ENCODE assay signal across 18 cellular contexts in the genomic region with DNA sequence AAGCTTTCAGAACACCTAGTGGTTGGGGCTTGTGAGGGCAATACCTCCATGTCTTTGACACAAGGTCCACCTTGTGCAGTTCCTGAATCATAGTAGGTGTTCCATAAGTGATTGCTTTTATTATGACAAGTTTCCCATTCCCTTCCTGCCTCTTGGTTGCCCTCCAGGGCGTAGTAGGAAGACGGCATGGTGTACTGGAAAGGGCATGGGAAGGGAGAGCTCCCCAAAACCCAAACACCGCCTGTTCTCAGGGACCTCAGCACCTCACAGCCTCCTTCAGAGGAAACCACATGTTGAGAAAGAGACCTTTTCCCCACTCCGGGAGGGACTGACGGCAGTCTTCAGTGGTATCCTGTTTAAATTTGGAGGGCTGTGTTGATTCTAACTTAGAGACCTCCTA. TPM values are rescaled to one million over a fixed set of nuclear protein-coding genes. Genes with fewer than 3 reads are reported as not detected.
A peak's percentile ranks its signal among the peaks of the same experiment; 100 is the strongest.
DNase-seq lines count a peak whose midpoint lies in the region; ATAC-seq and TF ChIP-seq lines count a peak whose summit lies in the region.
"Had no signal": no experiment of that assay in that cellular context is flagged by ENCODE, and none has a peak within 500 bp of the region (broad histone marks: within the 10 kb centered on the region; RNA-seq: fewer than 3 reads in every experiment).

No MANE protein-coding gene starts in this region.

- peaks cover 92% of the 10 kb centered on the region for H3K4me1 Mint-ChIP-seq in activated CD8-positive, alpha-beta T cell treated with anti-CD3 and anti-CD28 coated beads for 36 hours (ENCODE audit: low read depth)
- H3K4me1 Mint-ChIP-seq in dendritic cell treated with granulocyte-macrophage colony-stimulating factor and Interleukin-4, amounts not matched to agents 40 ng/mL and 50 ng/mL, for 4 days (ENCODE audit: low read depth), result peaks cover 30% of the 10 kb centered on the region
- H3K4me1 Mint-ChIP-seq: brain had no signal

- H3K36me3 ChIP-seq in left ventricle myocardium inferior (peaks cover 28% of the 10 kb centered on the region), upper lobe of right lung (peaks cover 53% of the 10 kb centered on the region), lower lobe of right lung (peaks cover 56% of the 10 kb centered on the region)

- H3K27ac ChIP-seq in left ventricle myocardium inferior (replicated peaks), result no peak overlapping the region
- no peak overlapping the region for H3K27ac ChIP-seq in upper lobe of right lung
- H3K27ac ChIP-seq in lower lobe of right lung, result no peak overlapping the region
- H3K27ac ChIP-seq: neutrophil, upper lobe of left lung had no signal

- H3K4me3 Mint-ChIP-seq in activated CD8-positive, alpha-beta T cell treated with anti-CD3 and anti-CD28 coated beads for 36 hours, result peak overlapping the region; percentile 1
- no peak overlapping the region for H3K4me3 Mint-ChIP-seq in dendritic cell treated with granulocyte-macrophage colony-stimulating factor and Interleukin-4, amounts not matched to agents 40 ng/mL and 50 ng/mL, for 4 days
- H3K4me3 Mint-ChIP-seq: brain had no signal

- peaks cover 86% of the 10 kb centered on the region for H3K36me3 Mint-ChIP-seq in activated CD8-positive, alpha-beta T cell treated with anti-CD3 and anti-CD28 coated beads for 36 hours (ENCODE audit: low read depth)
- peaks cover 90% of the 10 kb centered on the region for H3K36me3 Mint-ChIP-seq in dendritic cell treated with granulocyte-macrophage colony-stimulating factor and Interleukin-4, amounts not matched to agents 40 ng/mL and 50 ng/mL, for 4 days (ENCODE audit: low read depth)

- POLR2A ChIA-PET in activated CD8-positive, alpha-beta T cell treated with anti-CD3 and anti-CD28 coated beads for 36 hours (lab: Charles Lee), result interaction anchor here (23.2 to 24.7 kb wide), 2 partner anchors 16 to 24 kb away, joined by 521 to 840 read pairs; a partner anchor contains a TSS

- DNase-seq in cardiac septum (ENCODE audit: low spot score) (peak; percentile 35), left ventricle myocardium inferior (no peak), upper lobe of right lung (no peak), lower lobe of right lung (no peak), NCI-H146 treated with DMSO at 0.1 percent for 48 hours (lab: John Stamatoyannopoulos, UW; ENCODE audit: unreplicated experiment) (no peak)
- DNase-seq in activated CD8-positive, alpha-beta T cell treated with anti-CD3 and anti-CD28 coated beads for 36 hours, result peak; percentile 1
- DNase-seq: COR-L47, cortex of kidney, head of caudate nucleus, KBM-7, NCI-H187, NCI-H2227 treated with DMSO at 0.1 percent for 48 hours, NCI-H748 treated with DMSO at 0.1 percent for 48 hours, upper lobe of left lung had no signal

- H3K27me3 ChIP-seq in left ventricle myocardium inferior (ENCODE audit: low read depth) (no peaks in the 10 kb centered on the region), upper lobe of right lung (no peaks in the 10 kb centered on the region), lower lobe of right lung (ENCODE audit: low read depth) (no peaks in the 10 kb centered on the region)
- H3K27me3 ChIP-seq: neutrophil, upper lobe of left lung had no signal

- intact Hi-C loops in cardiac septum (cut with DNase I), result no loop called here
- intact Hi-C loops in left ventricle myocardium inferior (cut with micrococcal nuclease), result no loop called here
- intact Hi-C loops in activated CD8-positive, alpha-beta T cell treated with anti-CD3 and anti-CD28 coated beads for 36 hours (cut with micrococcal nuclease), result no loop called here
- intact Hi-C loops in dendritic cell treated with granulocyte-macrophage colony-stimulating factor and Interleukin-4, amounts not matched to agents 40 ng/mL and 50 ng/mL, for 4 days (cut with micrococcal nuclease), result no loop called here
- intact Hi-C loops in upper lobe of right lung (cut with DNase I), result no loop called here
- intact Hi-C loops in lower lobe of right lung (cut with DNase I), result no loop called here

- no peak for TF ChIP-seq CTCF in left ventricle myocardium inferior (IDR thresholded peaks at IDR 0.05; ENCODE audit: borderline replicate concordance)
- no peak for TF ChIP-seq CTCF in activated CD8-positive, alpha-beta T cell treated with anti-CD3 and anti-CD28 coated beads for 36 hours (IDR thresholded peaks at IDR 0.05)
- TF ChIP-seq CTCF in upper lobe of right lung (IDR thresholded peaks at IDR 0.05), result no peak
- TF ChIP-seq CTCF in lower lobe of right lung (IDR thresholded peaks at IDR 0.05), result no peak

- no peaks in the 10 kb centered on the region for H3K9me3 ChIP-seq in left ventricle myocardium inferior (replicated peaks)
- H3K9me3 ChIP-seq in upper lobe of right lung, result no peaks in the 10 kb centered on the region
- no peaks in the 10 kb centered on the region for H3K9me3 ChIP-seq in lower lobe of right lung
- H3K9me3 ChIP-seq: HAP-1, neutrophil, upper lobe of left lung had no signal

- no peaks in the 10 kb centered on the region for H3K27me3 Mint-ChIP-seq in activated CD8-positive, alpha-beta T cell treated with anti-CD3 and anti-CD28 coated beads for 36 hours
- no peaks in the 10 kb centered on the region for H3K27me3 Mint-ChIP-seq in dendritic cell treated with granulocyte-macrophage colony-stimulating factor and Interleukin-4, amounts not matched to agents 40 ng/mL and 50 ng/mL, for 4 days
- H3K27me3 Mint-ChIP-seq: brain had no signal

- peak overlapping the region; percentile 97 for H3K27ac Mint-ChIP-seq in activated CD8-positive, alpha-beta T cell treated with anti-CD3 and anti-CD28 coated beads for 36 hours
- peak overlapping the region; percentile 18 for H3K27ac Mint-ChIP-seq in dendritic cell treated with granulocyte-macrophage colony-stimulating factor and Interleukin-4, amounts not matched to agents 40 ng/mL and 50 ng/mL, for 4 days
- H3K27ac Mint-ChIP-seq: brain had no signal

- no peak for ATAC-seq in activated CD8-positive, alpha-beta T cell treated with anti-CD3 and anti-CD28 coated beads for 36 hours
- ATAC-seq in upper lobe of right lung, result peak; percentile 58
- ATAC-seq in lower lobe of right lung, result no peak

- H3K4me1 ChIP-seq in left ventricle myocardium inferior (no peaks in the 10 kb centered on the region), upper lobe of right lung (peaks cover 4% of the 10 kb centered on the region), lower lobe of right lung (no peaks in the 10 kb centered on the region)
- H3K4me1 ChIP-seq: HAP-1 had no signal

- CTCF ChIA-PET in activated CD8-positive, alpha-beta T cell treated with anti-CD3 and anti-CD28 coated beads for 36 hours (lab: Charles Lee), result interaction anchor here (1.0 to 26.8 kb wide), 4 partner anchors 16 to 107 kb away, joined by 3 to 913 read pairs (median 87); a partner anchor contains a TSS

- H3K4me3 ChIP-seq in left ventricle myocardium inferior (no peak overlapping the region), upper lobe of right lung (no peak overlapping the region), lower lobe of right lung (no peak overlapping the region)
- H3K4me3 ChIP-seq: HAP-1, upper lobe of left lung had no signal

- no peaks in the 10 kb centered on the region for H3K9me3 Mint-ChIP-seq in activated CD8-positive, alpha-beta T cell treated with anti-CD3 and anti-CD28 coated beads for 36 hours
- H3K9me3 Mint-ChIP-seq in dendritic cell treated with granulocyte-macrophage colony-stimulating factor and Interleukin-4, amounts not matched to agents 40 ng/mL and 50 ng/mL, for 4 days, result no peaks in the 10 kb centered on the region
- H3K9me3 Mint-ChIP-seq: brain had no signal

RNA-seq across cellular contexts. Expression of a gene that starts 21.1 kb away (rescaled TPM):
- total RNA-seq in cardiac septum, result 46.3 TPM
- 39.7 TPM for total RNA-seq in left ventricle myocardium inferior
- 100 to 1,000 TPM; 340 to 351 TPM for total RNA-seq in activated CD8-positive, alpha-beta T cell treated with anti-CD3 and anti-CD28 coated beads for 36 hours
- 206 TPM for total RNA-seq in upper lobe of right lung
- 226 TPM for total RNA-seq in lower lobe of right lung

Comparison
In these comparisons a context has a peak if more than half of its experiments do, and no peak if none do; other contexts are left out.
1. DNase-seq: peak in cardiac septum (single experiment) and activated CD8-positive, alpha-beta T cell treated with anti-CD3 and anti-CD28 coated beads for 36 hours (single experiment); none in left ventricle myocardium inferior (single experiment), upper lobe of right lung (single experiment), lower lobe of right lung (single experiment) and NCI-H146 treated with DMSO at 0.1 percent for 48 hours (single experiment).